In the genomic region with DNA sequence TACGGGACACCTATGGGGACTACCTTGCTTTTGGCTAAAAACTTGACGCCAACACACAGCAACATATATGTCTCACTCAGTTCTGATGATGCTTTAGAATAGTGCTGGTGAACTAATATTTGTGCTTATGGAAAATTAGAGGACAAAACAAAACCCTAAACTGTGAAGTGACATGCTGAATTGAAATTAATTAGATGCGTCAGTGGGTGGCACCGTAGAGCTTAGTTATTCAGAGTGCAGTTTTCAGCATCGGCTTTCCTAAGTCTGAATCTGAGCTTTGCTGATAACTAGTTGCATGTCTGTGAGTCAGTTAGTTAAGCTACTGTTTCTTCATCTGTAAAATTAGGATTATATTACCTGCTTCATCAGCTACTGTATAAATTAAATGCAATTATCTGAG, we compare ENCODE assay signal across 8 cellular contexts.
DNase-seq lines count a peak whose midpoint lies in the region; ATAC-seq and TF ChIP-seq lines count a peak whose summit lies in the region.

No MANE protein-coding gene starts in this region.

- peak; percentile 37 for TF ChIP-seq CTCF in AG10803 (conservative IDR thresholded peaks at IDR 0.05; ENCODE audit: low read length)

- POLR2A ChIA-PET in HEK293T (lab: Yijun Ruan, JAX), result no interaction called here

- no peak overlapping the region for H3K4me3 ChIP-seq in AG10803 (ENCODE audit: low read length)

- DNase-seq in AG10803 (ENCODE audit: low read depth) (peak; percentile 24), NCI-H460 (ENCODE audit: extremely low read depth, low read depth) (peak; percentile 42), foreskin melanocyte (peak; percentile 49), UCSD-AML1 (lab: John Stamatoyannopoulos, UW; ENCODE audit: unreplicated experiment) (no peak), HEK293T (ENCODE audit: extremely low spot score) (no peak)

- CTCF ChIA-PET in HEK293T (lab: Yijun Ruan, JAX), result no interaction called here

- ATAC-seq in GM19324 (IDR thresholded peaks at IDR 0.05; ENCODE audit: low FRiP score, unreplicated experiment), result peak; percentile 78
- ATAC-seq in HG02938 (IDR thresholded peaks at IDR 0.05; ENCODE audit: unreplicated experiment), result no peak
- no peak for ATAC-seq in HG03457 (IDR thresholded peaks at IDR 0.05; ENCODE audit: unreplicated experiment)

TF ChIP-seq in HEK293T, 16 proteins besides CTCF, POLR2A, EP300 and RAD21:
- TF ChIP-seq FOXK2 (IDR thresholded peaks at IDR 0.05) (no peak), BHLHE40 (IDR thresholded peaks at IDR 0.05; ENCODE audit: borderline replicate concordance) (no peak), ELF4 (IDR thresholded peaks at IDR 0.05) (no peak), HDGF (IDR thresholded peaks at IDR 0.05; ENCODE audit: borderline replicate concordance) (no peak), NFRKB (IDR thresholded peaks at IDR 0.05) (no peak), ZNF384 (IDR thresholded peaks at IDR 0.05) (no peak), FOXA1 (IDR thresholded peaks at IDR 0.05) (no peak), TARDBP (IDR thresholded peaks at IDR 0.05) (no peak), L3MBTL2 (conservative IDR thresholded peaks at IDR 0.05) (no peak), SUZ12 (IDR thresholded peaks at IDR 0.05) (no peak)
- TF ChIP-seq, protein P1, sequence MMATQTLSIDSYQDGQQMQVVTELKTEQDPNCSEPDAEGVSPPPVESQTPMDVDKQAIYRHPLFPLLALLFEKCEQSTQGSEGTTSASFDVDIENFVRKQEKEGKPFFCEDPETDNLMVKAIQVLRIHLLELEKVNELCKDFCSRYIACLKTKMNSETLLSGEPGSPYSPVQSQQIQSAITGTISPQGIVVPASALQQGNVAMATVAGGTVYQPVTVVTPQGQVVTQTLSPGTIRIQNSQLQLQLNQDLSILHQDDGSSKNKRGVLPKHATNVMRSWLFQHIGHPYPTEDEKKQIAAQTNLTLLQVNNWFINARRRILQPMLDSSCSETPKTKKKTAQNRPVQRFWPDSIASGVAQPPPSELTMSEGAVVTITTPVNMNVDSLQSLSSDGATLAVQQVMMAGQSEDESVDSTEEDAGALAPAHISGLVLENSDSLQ (IDR thresholded peaks at IDR 0.05), result no peak

Comparison
In these comparisons a context has a peak if more than half of its experiments do, and no peak if none do; other contexts are left out.
1. DNase-seq: peak in AG10803 (single experiment), NCI-H460 (single experiment) and foreskin melanocyte (single experiment); none in UCSD-AML1 (single experiment) and HEK293T (single experiment).